In genomic region chr2:11829947-11830707, GRCh38 we compare ENCODE assay signal across 8 cellular contexts.
A peak's percentile ranks its signal among the peaks of the same experiment; 100 is the strongest.
DNase-seq lines count a peak whose midpoint lies in the region; FAIRE-seq and TF ChIP-seq lines count a peak whose summit lies in the region.

No MANE protein-coding gene starts in this region.

- peak overlapping the region; percentile 67 for H3K4me3 Mint-ChIP-seq in astrocyte (ENCODE audit: unreplicated experiment)

- H3K27me3 ChIP-seq in HAP-1 (ENCODE audit: low read depth), result peaks cover 10% of the 10 kb centered on the region; the same call in 1 of the 2 replicates
- no peaks in the 10 kb centered on the region for H3K27me3 ChIP-seq in Loucy (ENCODE audit: insufficient read depth, low read length, poor library complexity, severe bottlenecking)
- no peaks in the 10 kb centered on the region for H3K27me3 ChIP-seq in astrocyte (ENCODE audit: insufficient read depth, low read length)

- H2AFZ ChIP-seq in Loucy (ENCODE audit: low read length) (peak overlapping the region; percentile 48), astrocyte (ENCODE audit: low read depth, low read length) (peak overlapping the region; percentile 48)

- peak overlapping the region; percentile 93 for H3K27ac Mint-ChIP-seq in astrocyte (ENCODE audit: unreplicated experiment)

- peak; percentile 64 for FAIRE-seq in astrocyte (lab: Jason Lieb, UNC)

- peaks cover 31% of the 10 kb centered on the region for H3K4me1 Mint-ChIP-seq in astrocyte (ENCODE audit: low read depth, unreplicated experiment)

- no peaks in the 10 kb centered on the region for H3K9me2 ChIP-seq in Loucy (replicated peaks; ENCODE audit: low read depth, low read length)

- no peaks in the 10 kb centered on the region for H4K20me1 ChIP-seq in Loucy (ENCODE audit: insufficient read depth, low read length, poor library complexity, severe bottlenecking)
- no peaks in the 10 kb centered on the region for H4K20me1 ChIP-seq in astrocyte (ENCODE audit: insufficient read depth, low read length)

- H3K4me1 ChIP-seq in HAP-1 (peaks cover 13% of the 10 kb centered on the region), Loucy (ENCODE audit: insufficient read depth, low read length, poor library complexity, severe bottlenecking) (peaks cover 50% of the 10 kb centered on the region), astrocyte (ENCODE audit: insufficient read depth, low read length) (peaks cover 34% of the 10 kb centered on the region)

- peak; percentile 64 for DNase-seq in GM10266 (ENCODE audit: extremely low spot score)
- peak; percentile 71 to 88 for DNase-seq in HAP-1 (ENCODE audit: low spot score in 2 of 2)
- DNase-seq in SKM-1 treated with dmso at 0.1 percent for 144 hours (lab: John Stamatoyannopoulos, UW; ENCODE audit: unreplicated experiment), result peak; percentile 95
- DNase-seq in astrocyte (ENCODE audit: low read depth), result peak; percentile 99
- DNase-seq in hippocampal formation (lab: John Stamatoyannopoulos, UW), result peak; percentile 64 to 72
- DNase-seq in renal cortical epithelial cell (ENCODE audit: low read depth), result peak; percentile 98
- no peak for DNase-seq in cerebellar nuclear complex (lab: John Stamatoyannopoulos, UW)

- H3K4me2 ChIP-seq in Loucy (ENCODE audit: low read depth, low read length, poor library complexity, severe bottlenecking) (peak overlapping the region; percentile 82), astrocyte (ENCODE audit: low read length) (peak overlapping the region; percentile 87)

- H3K36me3 Mint-ChIP-seq in astrocyte (ENCODE audit: low read depth, unreplicated experiment), result no peaks in the 10 kb centered on the region

- H3K9ac ChIP-seq in Loucy (ENCODE audit: low read depth, low read length, poor library complexity, severe bottlenecking), result peak overlapping the region; percentile 80
- peak overlapping the region; percentile 75 for H3K9ac ChIP-seq in astrocyte (ENCODE audit: low read length)

- H3K9me3 ChIP-seq in HAP-1 (no peaks in the 10 kb centered on the region), Loucy (ENCODE audit: insufficient read depth, low read depth, low read length) (peaks cover 5% of the 10 kb centered on the region), astrocyte (ENCODE audit: insufficient read depth, low read depth, low read length) (no peaks in the 10 kb centered on the region)

- no peak for TF ChIP-seq CTCF in GM10266 (IDR thresholded peaks at IDR 0.05; ENCODE audit: control insufficient read depth, insufficient read depth, low read depth, missing control alignments)
- peak; percentile 33; the same call in 1 of the 2 replicates for TF ChIP-seq CTCF in Loucy (conservative IDR thresholded peaks at IDR 0.05; ENCODE audit: low read length)
- TF ChIP-seq CTCF in astrocyte (IDR thresholded peaks at IDR 0.05; ENCODE audit: insufficient read depth, low read depth, low read length), result peak; percentile 32

- H3K4me3 ChIP-seq in HAP-1 (no peak overlapping the region), Loucy (ENCODE audit: low read length, poor library complexity, severe bottlenecking) (peak overlapping the region; percentile 68), astrocyte (ENCODE audit: insufficient read depth, low read depth, low read length) (peak overlapping the region; percentile 57)

- peak overlapping the region; percentile 81 for H3K27ac ChIP-seq in astrocyte (ENCODE audit: low read depth, low read length)

- no peaks in the 10 kb centered on the region for H3K79me2 ChIP-seq in Loucy (ENCODE audit: insufficient read depth, low read length)
- H3K79me2 ChIP-seq in astrocyte (ENCODE audit: insufficient read depth, low read length), result no peaks in the 10 kb centered on the region

- H3F3A ChIP-seq in Loucy (ENCODE audit: low read depth), result peaks cover 4% of the 10 kb centered on the region; the same call in 1 of the 2 replicates

- peaks cover 4% of the 10 kb centered on the region for H3K27me3 Mint-ChIP-seq in astrocyte (ENCODE audit: low read depth, unreplicated experiment)

- H3K9me3 Mint-ChIP-seq in astrocyte (ENCODE audit: unreplicated experiment), result peaks cover 10% of the 10 kb centered on the region

- H3K36me3 ChIP-seq in HAP-1 (replicated peaks) (peaks cover 3% of the 10 kb centered on the region), Loucy (ENCODE audit: insufficient read depth, low read length) (peaks cover 19% of the 10 kb centered on the region; the same call in 1 of the 2 replicates), astrocyte (ENCODE audit: insufficient read depth, low read length) (peaks cover 6% of the 10 kb centered on the region)

- in situ Hi-C loops in HAP-1 (cut with MboI; ENCODE audit: low sequenced_read_pairs), result no loop called here

Comparison
In these comparisons a context has a peak if more than half of its experiments do, and no peak if none do; other contexts are left out.
1. DNase-seq: peak in GM10266 (single experiment), HAP-1 (2 of 2), SKM-1 treated with dmso at 0.1 percent for 144 hours (single experiment), astrocyte (single experiment), hippocampal formation (2 of 2) and renal cortical epithelial cell (single experiment); none in cerebellar nuclear complex (0 of 2).